1 cellular context compared by ENCODE assay signal in genomic region chr11:68271023-68271780, GRCh38.
TF ChIP-seq lines count a peak whose summit lies in the region.

No MANE protein-coding gene starts in this region.

TF ChIP-seq in IMR-90, 13 proteins besides CTCF, POLR2A, EP300 and RAD21:
- no peak for TF ChIP-seq ELK1 (IDR thresholded peaks at IDR 0.05; ENCODE audit: borderline replicate concordance, low read depth, low read length)
- TF ChIP-seq SMC3 (IDR thresholded peaks at IDR 0.05; ENCODE audit: low read depth, low read length), result peak; percentile 48
- no peak for TF ChIP-seq RCOR1 (IDR thresholded peaks at IDR 0.05; ENCODE audit: insufficient replicate concordance, low read length)
- no peak for TF ChIP-seq FOS (IDR thresholded peaks at IDR 0.05; ENCODE audit: low read depth, low read length)
- TF ChIP-seq MXI1 (IDR thresholded peaks at IDR 0.05; ENCODE audit: borderline replicate concordance, low read depth, low read length), result peak; percentile 85
- no peak for TF ChIP-seq NFE2L2 (IDR thresholded peaks at IDR 0.05; ENCODE audit: low read depth, low read length)
- no peak for TF ChIP-seq MAFK (IDR thresholded peaks at IDR 0.05; ENCODE audit: low read depth, low read length)
- no peak for TF ChIP-seq CEBPB (IDR thresholded peaks at IDR 0.05; ENCODE audit: low read depth, low read length)
- peak; percentile 52; the same call in 1 of the 2 replicates for TF ChIP-seq BHLHE40 (IDR thresholded peaks at IDR 0.05; ENCODE audit: low read depth, low read length)
- TF ChIP-seq MAZ (IDR thresholded peaks at IDR 0.05; ENCODE audit: borderline replicate concordance, low read depth, low read length), result peak; percentile 73; the same call in 1 of the 2 replicates
- TF ChIP-seq CHD1 (IDR thresholded peaks at IDR 0.05; ENCODE audit: low read depth, low read length), result no peak
- TF ChIP-seq RFX5 (IDR thresholded peaks at IDR 0.05; ENCODE audit: low read depth, low read length), result no peak
- no peak for TF ChIP-seq USF2 (IDR thresholded peaks at IDR 0.05; ENCODE audit: low read depth, low read length)
